Comparison of ENCODE assay signal across 25 cellular contexts in genomic region chr7:149304006-149304405, GRCh38. TPM values are rescaled to one million over a fixed set of nuclear protein-coding genes. Genes with fewer than 3 reads are reported as not detected.
DNase-seq lines count a peak whose midpoint lies in the region; ATAC-seq and TF ChIP-seq lines count a peak whose summit lies in the region.
"Had no signal": no experiment of that assay in that cellular context is flagged by ENCODE, and none has a peak within 500 bp of the region (broad histone marks: within the 10 kb centered on the region; RNA-seq: fewer than 3 reads in every experiment).

No MANE protein-coding gene starts in this region.

- WGBS in heart left ventricle, 4 donors, result 84 to 91% (median 87%) methylated on average over 7 of the region's 7 CpGs
- WGBS in ovary, 3 donors, result 84 to 90% (median 86%) methylated on average over 7 of the region's 7 CpGs

- no peak overlapping the region for H3K4me3 ChIP-seq in heart left ventricle
- no peak overlapping the region for H3K4me3 ChIP-seq in ovary
- H3K4me3 ChIP-seq: BLaER1, GM12878 had no signal

- ATAC-seq in heart left ventricle (no peak), GM19395 (IDR thresholded peaks at IDR 0.05; ENCODE audit: unreplicated experiment) (no peak)
- ATAC-seq: GM12878 had no signal

- DNase-seq in cardiac septum (ENCODE audit: low spot score), result peak; percentile 44
- DNase-seq in heart left ventricle, result no peak
- peak; percentile 24 for DNase-seq in mesenteric fat pad (ENCODE audit: low spot score)
- DNase-seq in osteocyte (ENCODE audit: extremely low spot score, unreplicated experiment), result peak; percentile 57
- DNase-seq in type B pancreatic cell (ENCODE audit: extremely low spot score, unreplicated experiment), result peak; percentile 43
- DNase-seq in ovary, result no peak
- DNase-seq: 8988T; ACHN; BE2C; C1 segment of cervical spinal cord; CD4-positive, alpha-beta memory T cell; CD4-positive, CD25-positive, alpha-beta regulatory T cell; CD8-positive, alpha-beta memory T cell; COR-L47; DMS 273 treated with DMSO at 0.1 percent for 48 hours; DMS153; DMS53; DMS79; DND-41; EL; GDM1 had no signal

- TF ChIP-seq POLR2A in heart left ventricle (IDR thresholded peaks at IDR 0.05) (no peak), ovary (IDR thresholded peaks at IDR 0.05) (no peak)

- H3K4me3 Mint-ChIP-seq in osteocyte (ENCODE audit: unreplicated experiment), result no peak overlapping the region
- H3K4me3 Mint-ChIP-seq in type B pancreatic cell, result no peak overlapping the region
- H3K4me3 Mint-ChIP-seq: CD14-positive monocyte; CD4-positive, alpha-beta memory T cell; CD4-positive, CD25-positive, alpha-beta regulatory T cell; CD8-positive, alpha-beta memory T cell had no signal

- H3K27ac ChIP-seq in heart left ventricle (no peak overlapping the region), ovary (no peak overlapping the region)
- H3K27ac ChIP-seq: BLaER1 had no signal

- H3K9me3 ChIP-seq in heart left ventricle (no peaks in the 10 kb centered on the region), ovary (no peaks in the 10 kb centered on the region)
- H3K9me3 ChIP-seq: BE2C, BLaER1 had no signal

- no peak for TF ChIP-seq EP300 in ovary (IDR thresholded peaks at IDR 0.05)

- H3K36me3 ChIP-seq in heart left ventricle (no peaks in the 10 kb centered on the region), ovary (no peaks in the 10 kb centered on the region)
- H3K36me3 ChIP-seq: BE2C, BLaER1 had no signal

- no peaks in the 10 kb centered on the region for H3K9me3 Mint-ChIP-seq in osteocyte (ENCODE audit: unreplicated experiment)
- H3K9me3 Mint-ChIP-seq in type B pancreatic cell, result peaks cover under 1% of the 10 kb centered on the region

- no peaks in the 10 kb centered on the region for H3K27me3 ChIP-seq in heart left ventricle
- no peaks in the 10 kb centered on the region for H3K27me3 ChIP-seq in ovary
- H3K27me3 ChIP-seq: BE2C, BLaER1 had no signal

- H3K27me3 Mint-ChIP-seq in osteocyte (ENCODE audit: unreplicated experiment), result no peaks in the 10 kb centered on the region
- H3K27me3 Mint-ChIP-seq in type B pancreatic cell, result peaks cover 2% of the 10 kb centered on the region

- peaks cover 8% of the 10 kb centered on the region for H3K4me1 Mint-ChIP-seq in osteocyte (ENCODE audit: unreplicated experiment)
- no peaks in the 10 kb centered on the region for H3K4me1 Mint-ChIP-seq in type B pancreatic cell (ENCODE audit: unreplicated experiment)
- H3K4me1 Mint-ChIP-seq: CD14-positive monocyte; CD4-positive, alpha-beta memory T cell; CD4-positive, CD25-positive, alpha-beta regulatory T cell; CD8-positive, alpha-beta memory T cell had no signal

- TF ChIP-seq CTCF in heart left ventricle (IDR thresholded peaks at IDR 0.05) (no peak), osteocyte (IDR thresholded peaks at IDR 0.05) (no peak), type B pancreatic cell (conservative IDR thresholded peaks at IDR 0.05) (no peak), ovary (IDR thresholded peaks at IDR 0.05) (no peak)

- H3K36me3 Mint-ChIP-seq in osteocyte (ENCODE audit: unreplicated experiment), result no peaks in the 10 kb centered on the region
- no peaks in the 10 kb centered on the region for H3K36me3 Mint-ChIP-seq in type B pancreatic cell
- H3K36me3 Mint-ChIP-seq: CD14-positive monocyte; CD4-positive, alpha-beta memory T cell; CD4-positive, CD25-positive, alpha-beta regulatory T cell; CD8-positive, alpha-beta memory T cell had no signal

- no peak overlapping the region for H3K27ac Mint-ChIP-seq in osteocyte (ENCODE audit: unreplicated experiment)
- no peak overlapping the region for H3K27ac Mint-ChIP-seq in type B pancreatic cell
- H3K27ac Mint-ChIP-seq: CD14-positive monocyte; CD4-positive, alpha-beta memory T cell; CD4-positive, CD25-positive, alpha-beta regulatory T cell; CD8-positive, alpha-beta memory T cell had no signal

- intact Hi-C loops in cardiac septum (cut with DNase I) (no loop called here), heart left ventricle (cut with DNase I) (no loop called here), ovary (cut with DNase I) (no loop called here)

- H3K4me1 ChIP-seq in heart left ventricle (no peaks in the 10 kb centered on the region), ovary (ENCODE audit: insufficient read depth) (no peaks in the 10 kb centered on the region)
- H3K4me1 ChIP-seq: BE2C, BLaER1 had no signal

RNA-seq across cellular contexts. Expression of gene ZNF783, which starts 42.0 kb away (rescaled TPM):
- total RNA-seq in cardiac septum (4.3 TPM), heart left ventricle (1 to 10 TPM; 2.8 to 9.0 (median 3.4) TPM), mesenteric fat pad (12.2 TPM), osteocyte (25.4 and 26.0 TPM in 2 replicates), type B pancreatic cell (ENCODE audit: low replicate concordance) (12.5 and 19.7 TPM in 2 replicates), ovary (10 to 100 TPM; 11.6 to 27.6 (median 21.2) TPM)
- polyA plus RNA-seq in heart left ventricle (1 to 10 TPM; 3.0 to 3.3 TPM), ovary (10 to 100 TPM in 1 of 2 donors, 1 to 10 TPM in 1; 5.5 to 12.2 TPM)

Comparison
In these comparisons a context has a peak if more than half of its experiments do, and no peak if none do; other contexts are left out.
1. DNase-seq: peak in cardiac septum (single experiment), mesenteric fat pad (single experiment), osteocyte (single experiment) and type B pancreatic cell (single experiment); none in heart left ventricle (0 of 5) and ovary (0 of 5).